14 cellular contexts compared by ENCODE assay signal in the genomic region with DNA sequence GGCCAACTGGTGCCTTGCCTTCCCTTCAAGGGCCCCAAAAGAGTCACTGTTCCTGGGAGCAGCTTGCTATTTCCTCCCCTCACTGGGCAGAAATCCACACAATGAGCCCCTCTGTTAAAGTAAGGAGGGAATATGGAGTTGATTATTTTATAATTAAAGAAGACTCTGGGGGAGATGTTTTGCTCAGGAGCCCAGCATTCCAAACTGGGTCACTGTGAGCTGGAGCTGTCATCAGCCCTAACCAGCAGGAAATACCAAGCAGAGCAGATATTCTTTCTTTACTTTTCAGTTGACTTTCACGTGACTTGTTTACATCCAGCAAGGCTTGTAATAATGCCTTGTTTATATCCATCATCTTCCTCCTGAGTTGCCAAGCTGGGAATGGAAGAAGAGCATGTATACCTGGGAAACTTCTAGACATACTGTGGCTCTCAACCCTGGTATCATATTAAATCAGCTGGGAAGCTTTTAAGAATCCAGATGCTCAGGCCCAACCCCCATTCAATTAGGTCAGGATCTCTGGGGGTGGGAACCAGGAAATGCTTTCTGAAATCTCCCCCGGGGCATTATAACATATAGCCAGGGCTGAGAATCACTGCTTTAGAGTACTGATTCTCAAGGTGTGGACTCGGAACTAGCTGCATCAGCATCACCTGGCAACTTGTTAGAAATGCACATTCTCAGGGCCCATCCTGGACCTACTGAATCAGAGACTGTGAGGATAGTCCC.
A peak's percentile ranks its signal among the peaks of the same experiment; 100 is the strongest.
DNase-seq lines count a peak whose midpoint lies in the region; ATAC-seq and TF ChIP-seq lines count a peak whose summit lies in the region.
"Had no signal": no experiment of that assay in that cellular context is flagged by ENCODE, and none has a peak within 500 bp of the region (broad histone marks: within the 10 kb centered on the region; RNA-seq: fewer than 3 reads in every experiment).

No MANE protein-coding gene starts in this region.

- H3K36me3 ChIP-seq in heart left ventricle (no peaks in the 10 kb centered on the region), adrenal gland (replicated peaks in 1 of 2) (no peaks in the 10 kb centered on the region)
- H3K36me3 ChIP-seq: sigmoid colon had no signal

- CTCF ChIA-PET in activated CD8-positive, alpha-beta T cell treated with anti-CD3 and anti-CD28 coated beads, Interleukin-2, amount 10 ng/mL, durations not matched to agents 7 days and 5 days (lab: Charles Lee) = interaction anchor here (1.5 kb wide), 1 partner anchor 9 kb away, joined by 4 read pairs; no protein-coding TSS in a partner anchor

- TF ChIP-seq POLR2A in heart left ventricle (IDR thresholded peaks at IDR 0.05) (no peak), adrenal gland (IDR thresholded peaks at IDR 0.05) (no peak)

- H3K27ac Mint-ChIP-seq in type B pancreatic cell = peak overlapping the region; percentile 48
- H3K27ac Mint-ChIP-seq in activated CD8-positive, alpha-beta T cell treated with anti-CD3 and anti-CD28 coated beads, Interleukin-2, amount 10 ng/mL, durations not matched to agents 7 days and 5 days = no peak overlapping the region
- H3K27ac Mint-ChIP-seq: activated B cell treated with CpG ODN at 0.5 μM for 24 hours had no signal

- H3K27me3 Mint-ChIP-seq in type B pancreatic cell = no peaks in the 10 kb centered on the region
- no peaks in the 10 kb centered on the region for H3K27me3 Mint-ChIP-seq in activated CD8-positive, alpha-beta T cell treated with anti-CD3 and anti-CD28 coated beads, Interleukin-2, amount 10 ng/mL, durations not matched to agents 7 days and 5 days (ENCODE audit: low read depth)
- H3K27me3 Mint-ChIP-seq: activated B cell treated with CpG ODN at 0.5 μM for 24 hours; natural killer cell treated with Interleukin-12 subunit alpha and Interleukin-12 subunit beta and Interleukin-15 and Interleukin-18, amount 100 ng/mL, for 72 hours had no signal

- H3K4me1 ChIP-seq in heart left ventricle (peaks cover 0 to 40% (median 17%) of the 10 kb centered on the region in 12 donors), adrenal gland (replicated peaks in 1 of 2) (peaks cover 4 to 7% of the 10 kb centered on the region in 2 donors)

- H3K27me3 ChIP-seq in heart left ventricle (no peaks in the 10 kb centered on the region), adrenal gland (no peaks in the 10 kb centered on the region)
- H3K27me3 ChIP-seq: sigmoid colon had no signal

- POLR2A ChIA-PET in activated CD8-positive, alpha-beta T cell treated with anti-CD3 and anti-CD28 coated beads, Interleukin-2, amount 10 ng/mL, durations not matched to agents 7 days and 5 days (lab: Charles Lee) = no interaction called here

- DNase-seq in DMS 273 (lab: John Stamatoyannopoulos, UW; ENCODE audit: unreplicated experiment) (peak; percentile 16), DMS 273 treated with DMSO at 0.1 percent for 48 hours (lab: John Stamatoyannopoulos, UW) (no peak), SK-MEL-5 (ENCODE audit: low read depth, low spot score) (peak; percentile 89), heart left ventricle (peak in 2 of 5 donors; percentile 11 to 39), type B pancreatic cell (ENCODE audit: extremely low spot score, unreplicated experiment) (no peak), KBM-7 (no peak), adrenal gland (no peak)
- no peak for DNase-seq in activated CD8-positive, alpha-beta T cell treated with anti-CD3 and anti-CD28 coated beads, Interleukin-2, amount 10 ng/mL, durations not matched to agents 7 days and 5 days
- DNase-seq: activated B cell treated with CpG ODN at 0.5 μM for 24 hours, amniotic stem cell, NCI-H1436 treated with DMSO at 0.1 percent for 48 hours, sigmoid colon had no signal

- H3K9me3 Mint-ChIP-seq in type B pancreatic cell = no peaks in the 10 kb centered on the region
- no peaks in the 10 kb centered on the region for H3K9me3 Mint-ChIP-seq in activated CD8-positive, alpha-beta T cell treated with anti-CD3 and anti-CD28 coated beads, Interleukin-2, amount 10 ng/mL, durations not matched to agents 7 days and 5 days (ENCODE audit: insufficient read depth)
- H3K9me3 Mint-ChIP-seq: activated B cell treated with CpG ODN at 0.5 μM for 24 hours; natural killer cell treated with Interleukin-12 subunit alpha and Interleukin-12 subunit beta and Interleukin-15 and Interleukin-18, amount 100 ng/mL, for 72 hours had no signal

- peaks cover 67% of the 10 kb centered on the region for H3K4me1 Mint-ChIP-seq in type B pancreatic cell (ENCODE audit: unreplicated experiment)
- H3K4me1 Mint-ChIP-seq in activated CD8-positive, alpha-beta T cell treated with anti-CD3 and anti-CD28 coated beads, Interleukin-2, amount 10 ng/mL, durations not matched to agents 7 days and 5 days (ENCODE audit: low read depth) = peaks cover 4% of the 10 kb centered on the region

- TF ChIP-seq CTCF in heart left ventricle (IDR thresholded peaks at IDR 0.05) (no peak), type B pancreatic cell (conservative IDR thresholded peaks at IDR 0.05) (no peak), adrenal gland (IDR thresholded peaks at IDR 0.05) (no peak)

- 24 to 34% (median 24%) methylated on average over 3 of the region's 3 CpGs for WGBS in heart left ventricle, 4 donors
- 55 to 81% (median 68%) methylated on average over 2 to 3 of the region's 3 CpGs for WGBS in adrenal gland, 4 donors

- H3K9me3 ChIP-seq in heart left ventricle (no peaks in the 10 kb centered on the region), adrenal gland (replicated peaks in 1 of 3) (no peaks in the 10 kb centered on the region)
- H3K9me3 ChIP-seq: sigmoid colon had no signal

- ATAC-seq in heart left ventricle = peak in 2 of 4 donors; percentile 66 to 82
- ATAC-seq in activated CD8-positive, alpha-beta T cell treated with anti-CD3 and anti-CD28 coated beads, Interleukin-2, amount 10 ng/mL, durations not matched to agents 7 days and 5 days = no peak
- ATAC-seq: natural killer cell treated with Interleukin-12 subunit alpha and Interleukin-12 subunit beta and Interleukin-15 and Interleukin-18, amount 100 ng/mL, for 72 hours had no signal

- H3K36me3 Mint-ChIP-seq in type B pancreatic cell = no peaks in the 10 kb centered on the region
- H3K36me3 Mint-ChIP-seq in activated CD8-positive, alpha-beta T cell treated with anti-CD3 and anti-CD28 coated beads, Interleukin-2, amount 10 ng/mL, durations not matched to agents 7 days and 5 days (ENCODE audit: low read depth) = no peaks in the 10 kb centered on the region
- H3K36me3 Mint-ChIP-seq: natural killer cell treated with Interleukin-12 subunit alpha and Interleukin-12 subunit beta and Interleukin-15 and Interleukin-18, amount 100 ng/mL, for 72 hours had no signal

- no peak overlapping the region for H3K4me3 ChIP-seq in heart left ventricle
- no peak overlapping the region for H3K4me3 ChIP-seq in adrenal gland
- H3K4me3 ChIP-seq: sigmoid colon had no signal

- in situ Hi-C loops in SK-MEL-5 (cut with HindIII; ENCODE audit: low pct_unique_long_range_greater_than_20kb, low sequenced_read_pairs) (no loop called here), KBM-7 (cut with MboI; ENCODE audit: low pct_unique_long_range_greater_than_20kb, low sequenced_read_pairs) (no loop called here)

- no peak overlapping the region for H3K4me3 Mint-ChIP-seq in type B pancreatic cell
- H3K4me3 Mint-ChIP-seq in activated CD8-positive, alpha-beta T cell treated with anti-CD3 and anti-CD28 coated beads, Interleukin-2, amount 10 ng/mL, durations not matched to agents 7 days and 5 days = no peak overlapping the region
- H3K4me3 Mint-ChIP-seq: activated B cell treated with CpG ODN at 0.5 μM for 24 hours; natural killer cell treated with Interleukin-12 subunit alpha and Interleukin-12 subunit beta and Interleukin-15 and Interleukin-18, amount 100 ng/mL, for 72 hours had no signal

- intact Hi-C loops in heart left ventricle (cut with DNase I) = no loop called here
- intact Hi-C loops in adrenal gland (cut with DNase I) = no loop called here

- peak overlapping the region in 10 of 12 donors; percentile 5 to 68 (median 42) for H3K27ac ChIP-seq in heart left ventricle
- H3K27ac ChIP-seq in adrenal gland = no peak overlapping the region
- H3K27ac ChIP-seq: 22Rv1, sigmoid colon had no signal

Comparison
In these comparisons a context has a peak if more than half of its experiments do, and no peak if none do; other contexts are left out.
1. DNase-seq: peak in DMS 273 (single experiment) and SK-MEL-5 (single experiment); none in DMS 273 treated with DMSO at 0.1 percent for 48 hours (single experiment), type B pancreatic cell (single experiment), KBM-7 (single experiment), activated CD8-positive, alpha-beta T cell treated with anti-CD3 and anti-CD28 coated beads, Interleukin-2, amount 10 ng/mL, durations not matched to agents 7 days and 5 days (single experiment) and adrenal gland (0 of 7).
2. H3K27ac ChIP-seq: peak in heart left ventricle (10 of 12); none in adrenal gland (0 of 5).